In the genomic region with DNA sequence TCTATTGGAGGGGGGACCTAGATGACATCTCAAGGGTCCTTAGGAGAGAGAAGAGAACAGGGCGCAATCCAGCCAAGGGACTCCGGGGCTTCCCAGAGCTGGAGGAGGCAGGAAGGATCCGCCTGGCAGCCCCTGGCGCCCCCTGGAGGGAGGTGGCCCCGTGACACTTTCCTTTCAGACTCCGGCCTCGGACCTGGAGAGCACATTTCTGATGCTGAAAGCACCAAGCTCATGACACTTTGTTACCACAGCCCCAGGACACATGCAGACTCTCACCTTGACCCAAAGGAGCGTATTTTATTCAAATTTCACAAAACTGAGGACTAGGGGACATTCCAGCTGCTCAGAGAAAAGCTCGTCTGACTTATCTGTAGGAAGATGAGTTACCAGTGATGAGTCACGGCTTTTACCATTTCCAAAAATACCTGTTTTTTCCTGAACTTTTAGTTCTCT, we compare ENCODE assay signal across 9 cellular contexts. TPM values are rescaled to one million over a fixed set of nuclear protein-coding genes. Genes with fewer than 3 reads are reported as not detected.
DNase-seq lines count a peak whose midpoint lies in the region; ATAC-seq and TF ChIP-seq lines count a peak whose summit lies in the region.
"Had no signal": no experiment of that assay in that cellular context is flagged by ENCODE, and none has a peak within 500 bp of the region (broad histone marks: within the 10 kb centered on the region; RNA-seq: fewer than 3 reads in every experiment).

No MANE protein-coding gene starts in this region.

- peak; percentile 89 for TF ChIP-seq CTCF in AG04449 (IDR thresholded peaks at IDR 0.05; ENCODE audit: insufficient read depth, low read length, missing control alignments)

- POLR2A ChIA-PET in AG04449 (lab: Yijun Ruan, JAX), result no interaction called here

- CTCF ChIA-PET in AG04449 (lab: Yijun Ruan, JAX), result interaction anchor here (0.7 to 2.1 kb wide), 31 partner anchors 8 to 172 kb away, joined by 3 to 42 read pairs (median 3); a partner anchor contains a TSS

- in situ Hi-C loops in HAP-1 (cut with MboI; ENCODE audit: low sequenced_read_pairs), result no loop called here

- no peak overlapping the region for H3K4me3 ChIP-seq in AG04449 (ENCODE audit: low read depth, low read length)
- no peak overlapping the region for H3K4me3 ChIP-seq in HAP-1

- H3K27me3 ChIP-seq in HAP-1 (ENCODE audit: low read depth), result no peaks in the 10 kb centered on the region

- peaks cover 2% of the 10 kb centered on the region; the same call in 1 of the 2 replicates for H3K9me3 ChIP-seq in HAP-1

- H3K27ac ChIP-seq in caudate nucleus (ENCODE audit: low read depth, low read length), result peak overlapping the region; percentile 59
- H3K27ac ChIP-seq: epithelial cell of prostate had no signal

- H3K36me3 ChIP-seq in HAP-1 (replicated peaks), result no peaks in the 10 kb centered on the region

- intact Hi-C loops in left colon (cut with DNase I, micrococcal nuclease), result no loop called here

- no peaks in the 10 kb centered on the region for H3K4me1 ChIP-seq in HAP-1

- no peak for DNase-seq in AG04449 (ENCODE audit: low read depth, low spot score)
- peak; percentile 37 to 85 for DNase-seq in HAP-1 (ENCODE audit: low spot score in 2 of 2)
- DNase-seq in SKM-1 treated with dmso at 0.1 percent for 144 hours (lab: John Stamatoyannopoulos, UW; ENCODE audit: unreplicated experiment), result peak; percentile 27
- peak in 11 of 61 donors; percentile 12 to 24 (median 19) for DNase-seq in caudate nucleus (lab: John Stamatoyannopoulos, UW)
- peak; percentile 43 to 66 for DNase-seq in left colon
- peak; percentile 77 for DNase-seq in stimulated activated CD8-positive, alpha-beta memory T cell treated with anti-CD3 and anti-CD28 coated beads, Interleukin-4, amount 100 ng/mL, for 48 hours
- DNase-seq in DMS79 treated with DMSO at 0.1 percent for 48 hours (lab: John Stamatoyannopoulos, UW), result no peak

- ATAC-seq in left colon (peak; percentile 62), GM19467 (IDR thresholded peaks at IDR 0.05; ENCODE audit: unreplicated experiment) (no peak)

RNA-seq across cellular contexts. Expression of a gene that starts 21.4 kb away (rescaled TPM):
- 10 to 100 TPM; 21.7 to 26.1 TPM for total RNA-seq in left colon

Comparison
In these comparisons a context has a peak if more than half of its experiments do, and no peak if none do; other contexts are left out.
1. DNase-seq: peak in HAP-1 (2 of 2), SKM-1 treated with dmso at 0.1 percent for 144 hours (single experiment), left colon (2 of 2) and stimulated activated CD8-positive, alpha-beta memory T cell treated with anti-CD3 and anti-CD28 coated beads, Interleukin-4, amount 100 ng/mL, for 48 hours (single experiment); none in AG04449 (single experiment) and DMS79 treated with DMSO at 0.1 percent for 48 hours (single experiment).